In genomic region chr12:130983328-130984017, GRCh38 we compare ENCODE assay signal across 1 cellular context.
TF ChIP-seq lines count a peak whose summit lies in the region.

No MANE protein-coding gene starts in this region.

TF ChIP-seq in GM23338, 12 proteins besides CTCF, POLR2A, EP300 and RAD21:
- TF ChIP-seq, protein P1, sequence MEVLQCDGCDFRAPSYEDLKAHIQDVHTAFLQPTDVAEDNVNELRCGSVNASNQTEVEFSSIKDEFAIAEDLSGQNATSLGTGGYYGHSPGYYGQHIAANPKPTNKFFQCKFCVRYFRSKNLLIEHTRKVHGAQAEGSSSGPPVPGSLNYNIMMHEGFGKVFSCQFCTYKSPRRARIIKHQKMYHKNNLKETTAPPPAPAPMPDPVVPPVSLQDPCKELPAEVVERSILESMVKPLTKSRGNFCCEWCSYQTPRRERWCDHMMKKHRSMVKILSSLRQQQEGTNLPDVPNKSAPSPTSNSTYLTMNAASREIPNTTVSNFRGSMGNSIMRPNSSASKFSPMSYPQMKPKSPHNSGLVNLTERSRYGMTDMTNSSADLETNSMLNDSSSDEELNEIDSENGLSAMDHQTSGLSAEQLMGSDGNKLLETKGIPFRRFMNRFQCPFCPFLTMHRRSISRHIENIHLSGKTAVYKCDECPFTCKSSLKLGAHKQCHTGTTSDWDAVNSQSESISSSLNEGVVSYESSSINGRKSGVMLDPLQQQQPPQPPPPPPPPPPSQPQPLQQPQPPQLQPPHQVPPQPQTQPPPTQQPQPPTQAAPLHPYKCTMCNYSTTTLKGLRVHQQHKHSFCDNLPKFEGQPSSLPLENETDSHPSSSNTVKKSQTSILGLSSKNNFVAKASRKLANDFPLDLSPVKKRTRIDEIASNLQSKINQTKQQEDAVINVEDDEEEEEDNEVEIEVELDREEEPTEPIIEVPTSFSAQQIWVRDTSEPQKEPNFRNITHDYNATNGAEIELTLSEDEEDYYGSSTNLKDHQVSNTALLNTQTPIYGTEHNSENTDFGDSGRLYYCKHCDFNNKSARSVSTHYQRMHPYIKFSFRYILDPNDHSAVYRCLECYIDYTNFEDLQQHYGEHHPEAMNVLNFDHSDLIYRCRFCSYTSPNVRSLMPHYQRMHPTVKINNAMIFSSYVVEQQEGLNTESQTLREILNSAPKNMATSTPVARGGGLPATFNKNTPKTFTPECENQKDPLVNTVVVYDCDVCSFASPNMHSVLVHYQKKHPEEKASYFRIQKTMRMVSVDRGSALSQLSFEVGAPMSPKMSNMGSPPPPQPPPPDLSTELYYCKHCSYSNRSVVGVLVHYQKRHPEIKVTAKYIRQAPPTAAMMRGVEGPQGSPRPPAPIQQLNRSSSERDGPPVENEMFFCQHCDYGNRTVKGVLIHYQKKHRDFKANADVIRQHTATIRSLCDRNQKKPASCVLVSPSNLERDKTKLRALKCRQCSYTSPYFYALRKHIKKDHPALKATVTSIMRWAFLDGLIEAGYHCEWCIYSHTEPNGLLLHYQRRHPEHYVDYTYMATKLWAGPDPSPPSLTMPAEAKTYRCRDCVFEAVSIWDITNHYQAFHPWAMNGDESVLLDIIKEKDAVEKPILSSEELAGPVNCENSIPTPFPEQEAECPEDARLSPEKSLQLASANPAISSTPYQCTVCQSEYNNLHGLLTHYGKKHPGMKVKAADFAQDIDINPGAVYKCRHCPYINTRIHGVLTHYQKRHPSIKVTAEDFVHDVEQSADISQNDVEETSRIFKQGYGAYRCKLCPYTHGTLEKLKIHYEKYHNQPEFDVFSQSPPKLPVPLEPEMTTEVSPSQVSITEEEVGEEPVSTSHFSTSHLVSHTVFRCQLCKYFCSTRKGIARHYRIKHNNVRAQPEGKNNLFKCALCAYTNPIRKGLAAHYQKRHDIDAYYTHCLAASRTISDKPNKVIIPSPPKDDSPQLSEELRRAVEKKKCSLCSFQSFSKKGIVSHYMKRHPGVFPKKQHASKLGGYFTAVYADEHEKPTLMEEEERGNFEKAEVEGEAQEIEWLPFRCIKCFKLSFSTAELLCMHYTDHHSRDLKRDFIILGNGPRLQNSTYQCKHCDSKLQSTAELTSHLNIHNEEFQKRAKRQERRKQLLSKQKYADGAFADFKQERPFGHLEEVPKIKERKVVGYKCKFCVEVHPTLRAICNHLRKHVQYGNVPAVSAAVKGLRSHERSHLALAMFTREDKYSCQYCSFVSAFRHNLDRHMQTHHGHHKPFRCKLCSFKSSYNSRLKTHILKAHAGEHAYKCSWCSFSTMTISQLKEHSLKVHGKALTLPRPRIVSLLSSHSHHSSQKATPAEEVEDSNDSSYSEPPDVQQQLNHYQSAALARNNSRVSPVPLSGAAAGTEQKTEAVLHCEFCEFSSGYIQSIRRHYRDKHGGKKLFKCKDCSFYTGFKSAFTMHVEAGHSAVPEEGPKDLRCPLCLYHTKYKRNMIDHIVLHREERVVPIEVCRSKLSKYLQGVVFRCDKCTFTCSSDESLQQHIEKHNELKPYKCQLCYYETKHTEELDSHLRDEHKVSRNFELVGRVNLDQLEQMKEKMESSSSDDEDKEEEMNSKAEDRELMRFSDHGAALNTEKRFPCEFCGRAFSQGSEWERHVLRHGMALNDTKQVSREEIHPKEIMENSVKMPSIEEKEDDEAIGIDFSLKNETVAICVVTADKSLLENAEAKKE (CRISPR knock-in tag; IDR thresholded peaks at IDR 0.05) = no peak
- TF ChIP-seq STAT1 (IDR thresholded peaks at IDR 0.05; ENCODE audit: unreplicated experiment) = no peak
- TF ChIP-seq NANOG (IDR thresholded peaks at IDR 0.05; ENCODE audit: borderline replicate concordance) = no peak
- TF ChIP-seq CREB1 (CRISPR knock-in tag; IDR thresholded peaks at IDR 0.05; ENCODE audit: low read depth) = no peak
- TF ChIP-seq ZNF331 (CRISPR knock-in tag; IDR thresholded peaks at IDR 0.05; ENCODE audit: low read depth) = no peak
- TF ChIP-seq, protein P2, sequence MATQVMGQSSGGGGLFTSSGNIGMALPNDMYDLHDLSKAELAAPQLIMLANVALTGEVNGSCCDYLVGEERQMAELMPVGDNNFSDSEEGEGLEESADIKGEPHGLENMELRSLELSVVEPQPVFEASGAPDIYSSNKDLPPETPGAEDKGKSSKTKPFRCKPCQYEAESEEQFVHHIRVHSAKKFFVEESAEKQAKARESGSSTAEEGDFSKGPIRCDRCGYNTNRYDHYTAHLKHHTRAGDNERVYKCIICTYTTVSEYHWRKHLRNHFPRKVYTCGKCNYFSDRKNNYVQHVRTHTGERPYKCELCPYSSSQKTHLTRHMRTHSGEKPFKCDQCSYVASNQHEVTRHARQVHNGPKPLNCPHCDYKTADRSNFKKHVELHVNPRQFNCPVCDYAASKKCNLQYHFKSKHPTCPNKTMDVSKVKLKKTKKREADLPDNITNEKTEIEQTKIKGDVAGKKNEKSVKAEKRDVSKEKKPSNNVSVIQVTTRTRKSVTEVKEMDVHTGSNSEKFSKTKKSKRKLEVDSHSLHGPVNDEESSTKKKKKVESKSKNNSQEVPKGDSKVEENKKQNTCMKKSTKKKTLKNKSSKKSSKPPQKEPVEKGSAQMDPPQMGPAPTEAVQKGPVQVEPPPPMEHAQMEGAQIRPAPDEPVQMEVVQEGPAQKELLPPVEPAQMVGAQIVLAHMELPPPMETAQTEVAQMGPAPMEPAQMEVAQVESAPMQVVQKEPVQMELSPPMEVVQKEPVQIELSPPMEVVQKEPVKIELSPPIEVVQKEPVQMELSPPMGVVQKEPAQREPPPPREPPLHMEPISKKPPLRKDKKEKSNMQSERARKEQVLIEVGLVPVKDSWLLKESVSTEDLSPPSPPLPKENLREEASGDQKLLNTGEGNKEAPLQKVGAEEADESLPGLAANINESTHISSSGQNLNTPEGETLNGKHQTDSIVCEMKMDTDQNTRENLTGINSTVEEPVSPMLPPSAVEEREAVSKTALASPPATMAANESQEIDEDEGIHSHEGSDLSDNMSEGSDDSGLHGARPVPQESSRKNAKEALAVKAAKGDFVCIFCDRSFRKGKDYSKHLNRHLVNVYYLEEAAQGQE (IDR thresholded peaks at IDR 0.05; ENCODE audit: unreplicated experiment) = no peak
- no peak for TF ChIP-seq POLR2AphosphoS5 (IDR thresholded peaks at IDR 0.05; ENCODE audit: low read depth)
TF ChIP-seq in GM23338: peak in this region for 0.
